15 cellular contexts compared by ENCODE assay signal in genomic region chr2:217085543-217085942, GRCh38.
A peak's percentile ranks its signal among the peaks of the same experiment; 100 is the strongest.
DNase-seq lines count a peak whose midpoint lies in the region; ATAC-seq, FAIRE-seq and TF ChIP-seq lines count a peak whose summit lies in the region.
"Had no signal": no experiment of that assay in that cellular context is flagged by ENCODE, and none has a peak within 500 bp of the region (broad histone marks: within the 10 kb centered on the region; RNA-seq: fewer than 3 reads in every experiment).

No MANE protein-coding gene starts in this region.

- H3K4me3 Mint-ChIP-seq in activated T-helper 17 cell treated with anti-CD3 and anti-CD28 coated beads, Interleukin-2, amount 50 U/mL, for 72 hours, result no peak overlapping the region
- no peak overlapping the region for H3K4me3 Mint-ChIP-seq in mesothelial cell of epicardium
- H3K4me3 Mint-ChIP-seq: immature natural killer cell had no signal

- H3K27ac Mint-ChIP-seq in activated T-helper 17 cell treated with anti-CD3 and anti-CD28 coated beads, Interleukin-2, amount 50 U/mL, for 72 hours, result peak overlapping the region; percentile 12
- H3K27ac Mint-ChIP-seq in mesothelial cell of epicardium, result no peak overlapping the region
- H3K27ac Mint-ChIP-seq: immature natural killer cell had no signal

- no peak for ATAC-seq in activated T-helper 17 cell treated with anti-CD3 and anti-CD28 coated beads, Interleukin-2, amount 50 U/mL, for 72 hours (replicated peaks)
- ATAC-seq: body of pancreas had no signal

- H3K36me3 Mint-ChIP-seq in activated T-helper 17 cell treated with anti-CD3 and anti-CD28 coated beads, Interleukin-2, amount 50 U/mL, for 72 hours (ENCODE audit: low read depth), result no peaks in the 10 kb centered on the region
- no peaks in the 10 kb centered on the region for H3K36me3 Mint-ChIP-seq in mesothelial cell of epicardium
- H3K36me3 Mint-ChIP-seq: immature natural killer cell had no signal

- DNase-seq in A172 (ENCODE audit: low spot score) (peak; percentile 40), ELR (ENCODE audit: low read depth) (peak; percentile 35), iris pigment epithelial cell (ENCODE audit: low read depth) (peak; percentile 67), midbrain (lab: John Stamatoyannopoulos, UW) (no peak), D721Med (ENCODE audit: insufficient read length, low spot score) (no peak), NCI-H2029 treated with DMSO at 0.1 percent for 48 hours (lab: John Stamatoyannopoulos, UW) (no peak), mesothelial cell of epicardium (ENCODE audit: low spot score in 2 of 2, unreplicated experiment in 2 of 2) (no peak)
- DNase-seq: BE2C; body of pancreas; DMS79; effector CD4-positive, alpha-beta T cell; immature natural killer cell; NCI-H1092 treated with DMSO at 0.1 percent for 48 hours; WERI-Rb-1 had no signal

- peaks cover 3% of the 10 kb centered on the region for H3K27me3 Mint-ChIP-seq in activated T-helper 17 cell treated with anti-CD3 and anti-CD28 coated beads, Interleukin-2, amount 50 U/mL, for 72 hours
- no peaks in the 10 kb centered on the region for H3K27me3 Mint-ChIP-seq in mesothelial cell of epicardium (ENCODE audit: low read depth)

- H3K9me3 Mint-ChIP-seq in activated T-helper 17 cell treated with anti-CD3 and anti-CD28 coated beads, Interleukin-2, amount 50 U/mL, for 72 hours, result no peaks in the 10 kb centered on the region
- H3K9me3 Mint-ChIP-seq in mesothelial cell of epicardium, result no peaks in the 10 kb centered on the region
- H3K9me3 Mint-ChIP-seq: immature natural killer cell had no signal

- no peak for FAIRE-seq in D721Med (lab: Jason Lieb, UNC)

- TF ChIP-seq CTCF in D721Med (IDR thresholded peaks at IDR 0.05; ENCODE audit: insufficient read depth, missing control alignments) (no peak), mesothelial cell of epicardium (IDR thresholded peaks at IDR 0.05; ENCODE audit: unreplicated experiment) (no peak)

- peaks cover 6% of the 10 kb centered on the region for H3K4me1 Mint-ChIP-seq in activated T-helper 17 cell treated with anti-CD3 and anti-CD28 coated beads, Interleukin-2, amount 50 U/mL, for 72 hours
- peaks cover 14% of the 10 kb centered on the region for H3K4me1 Mint-ChIP-seq in mesothelial cell of epicardium

Comparison
In these comparisons a context has a peak if more than half of its experiments do, and no peak if none do; other contexts are left out.
1. DNase-seq: peak in A172 (single experiment), ELR (single experiment) and iris pigment epithelial cell (single experiment); none in midbrain (single experiment), D721Med (single experiment), NCI-H2029 treated with DMSO at 0.1 percent for 48 hours (single experiment) and mesothelial cell of epicardium (0 of 2).